8 cellular contexts compared by ENCODE assay signal in genomic region chr3:172710709-172711456, GRCh38. TPM values are rescaled to one million over a fixed set of nuclear protein-coding genes. Genes with fewer than 3 reads are reported as not detected.
DNase-seq lines count a peak whose midpoint lies in the region; ATAC-seq, FAIRE-seq and TF ChIP-seq lines count a peak whose summit lies in the region.

NCEH1 (minus strand) TSS chr3:172711067; CDS start chr3:172710984, 83 bp downstream.

- H3K4me2 ChIP-seq in mammary epithelial cell (ENCODE audit: insufficient read depth, low read depth, low read length), result peak within 1 kb of the TSS; percentile 91

- no peak for FAIRE-seq in small intestine (lab: Jason Lieb, UNC)

- CTCF ChIA-PET in AG04450 (lab: Charles Lee), result interaction anchor here (0.5 to 1.9 kb wide), 8 partner anchors 9 to 72 kb away, joined by 3 to 10 read pairs (median 6); no protein-coding TSS in a partner anchor
- CTCF ChIA-PET in mammary epithelial cell (lab: Charles Lee; ENCODE audit: low non-redundant PET), result interaction anchor here (0.5 to 0.8 kb wide), 8 partner anchors 17 to 132 kb away, joined by 3 to 12 read pairs (median 4); partner anchors contain the start of gene ECT2

- H3K79me2 ChIP-seq in mammary epithelial cell (ENCODE audit: insufficient read depth, low read length), result peaks cover 40% of the 10 kb centered on the region

- ATAC-seq in GM18870 (IDR thresholded peaks at IDR 0.05; ENCODE audit: unreplicated experiment) (peak; percentile 99), HG03135 (IDR thresholded peaks at IDR 0.05; ENCODE audit: unreplicated experiment) (peak; percentile 100)

- H3K27ac ChIP-seq in AG04450 (ENCODE audit: low read depth, low read length) (peak within 1 kb of the TSS; percentile 89), WERI-Rb-1 (peak within 1 kb of the TSS; percentile 22), mammary epithelial cell (ENCODE audit: insufficient read depth, low read depth, low read length) (peak within 1 kb of the TSS; percentile 93), small intestine (ENCODE audit: low read depth in 1 of 2, low read length in 1 of 2) (peak within 1 kb of the TSS; percentile 74 to 93)

- H3K9ac ChIP-seq in mammary epithelial cell (ENCODE audit: insufficient read depth, low read length), result peak within 1 kb of the TSS; percentile 89

- peak within 1 kb of the TSS; percentile 85 for H2AFZ ChIP-seq in mammary epithelial cell (ENCODE audit: low read depth, low read length)

- H3K4me3 ChIP-seq in AG04450 (ENCODE audit: low read depth, low read length), result peak within 1 kb of the TSS; percentile 95
- peak within 1 kb of the TSS; percentile 77 for H3K4me3 ChIP-seq in WERI-Rb-1 (ENCODE audit: low read depth, low read length)
- H3K4me3 ChIP-seq in mammary epithelial cell (replicated peaks in 1 of 3; ENCODE audit: insufficient read depth in 1 of 3, low read depth in 2 of 3, low read length in 3 of 3), result peak within 1 kb of the TSS; percentile 79 to 89 (median 79)
- H3K4me3 ChIP-seq in small intestine (ENCODE audit: low read depth in 1 of 2, low read length in 2 of 2), result peak within 1 kb of the TSS; percentile 76 to 88

- dilution Hi-C loops in mammary epithelial cell (cut with HindIII; ENCODE audit: low sequenced_read_pairs), result no loop called here

- H3K9me3 ChIP-seq in AG04450 (ENCODE audit: control insufficient read depth, insufficient read depth, low read length), result no peaks in the 10 kb centered on the region
- no peaks in the 10 kb centered on the region for H3K9me3 ChIP-seq in WERI-Rb-1 (ENCODE audit: severe bottlenecking)
- no peaks in the 10 kb centered on the region for H3K9me3 ChIP-seq in mammary epithelial cell (replicated peaks; ENCODE audit: insufficient read depth, low read length)
- no peaks in the 10 kb centered on the region for H3K9me3 ChIP-seq in small intestine (ENCODE audit: control insufficient read depth, low read depth)

- no TSS peak for BruUV-seq in mammary epithelial cell (replicated peaks; lab: Mats Ljungman, UMichigan)

- POLR2A ChIA-PET in AG04450 (lab: Yijun Ruan, JAX), result interaction anchor here (0.6 to 1.8 kb wide), 7 partner anchors 10 to 46 kb away, joined by 3 to 11 read pairs (median 3); partner anchors contain the start of gene ECT2

- DNase-seq in AG04450 (ENCODE audit: low read depth, low spot score), result peak; percentile 91
- DNase-seq in NCI-H2196 (lab: John Stamatoyannopoulos, UW; ENCODE audit: unreplicated experiment), result peak; percentile 95
- DNase-seq in WERI-Rb-1, result peak; percentile 93
- DNase-seq in mammary epithelial cell, result peak; percentile 98
- peak; percentile 91 for DNase-seq in iPS-NIHi11 (ENCODE audit: low spot score)
- DNase-seq in small intestine, result peak; percentile 95

- H3K36me3 ChIP-seq in WERI-Rb-1 (no peaks in the 10 kb centered on the region), mammary epithelial cell (ENCODE audit: insufficient read depth, low read length) (no peaks in the 10 kb centered on the region), small intestine (ENCODE audit: control insufficient read depth in 2 of 2, insufficient read depth in 2 of 2, low read length in 2 of 2) (no peaks in the 10 kb centered on the region)

- H4K20me1 ChIP-seq in mammary epithelial cell (ENCODE audit: insufficient read depth, low read length), result no peaks in the 10 kb centered on the region

- WGBS in mammary epithelial cell (ENCODE audit: low coverage, missing lambda C conversion rate), result under 1% methylated on average over 20 of the region's 38 CpGs
- WGBS in small intestine, 3 donors, result 0% methylated on average over 37 to 38 of the region's 38 CpGs

- peak; percentile 69 for TF ChIP-seq CTCF in AG04450 (IDR thresholded peaks at IDR 0.05; ENCODE audit: low read depth, low read length)
- TF ChIP-seq CTCF in WERI-Rb-1 (IDR thresholded peaks at IDR 0.05; ENCODE audit: low read depth, low read length), result peak; percentile 92
- TF ChIP-seq CTCF in mammary epithelial cell (conservative IDR thresholded peaks at IDR 0.05 in 1 of 2, IDR thresholded peaks at IDR 0.05 in 1 of 2; ENCODE audit: extremely low read depth in 1 of 2, insufficient read depth in 1 of 2, low read depth in 1 of 2, low read length in 2 of 2), result peak; percentile 89 to 91

- intact Hi-C loops in mammary epithelial cell (cut with micrococcal nuclease), result loop anchor here (1.0 to 5.0 kb wide), 4 partner anchors 26 to 114 kb away; partner anchors contain the start of gene ECT2

- in situ Hi-C loops in mammary epithelial cell (cut with MboI; ENCODE audit: low sequenced_read_pairs in 2 of 2), result no loop called here

- H3K27me3 ChIP-seq in AG04450 (ENCODE audit: control insufficient read depth, insufficient read depth, low read length) (no peaks in the 10 kb centered on the region), WERI-Rb-1 (ENCODE audit: insufficient read depth, low read depth, severe bottlenecking) (no peaks in the 10 kb centered on the region), mammary epithelial cell (ENCODE audit: insufficient read depth, low read length) (no peaks in the 10 kb centered on the region), small intestine (ENCODE audit: control insufficient read depth in 2 of 2, insufficient read depth in 2 of 2, low read length in 2 of 2) (no peaks in the 10 kb centered on the region)

- H3K4me1 ChIP-seq in mammary epithelial cell (ENCODE audit: insufficient read depth, low read length), result peaks cover 24% of the 10 kb centered on the region
- H3K4me1 ChIP-seq in small intestine (ENCODE audit: control insufficient read depth in 2 of 2, insufficient read depth in 1 of 2, low read depth in 1 of 2, low read length in 1 of 2), result peaks cover 2 to 4% of the 10 kb centered on the region in 2 donors

RNA-seq across cellular contexts. Expression of gene NCEH1, which starts in this region (rescaled TPM):
- polyA plus RNA-seq in AG04450 (2011; rRNA removed), result 11.9 and 14.6 TPM in 2 replicates
- polyA minus RNA-seq in AG04450 (2011; rRNA and poly(A)+ RNA removed), result 14.8 and 16.3 TPM in 2 replicates
- 10 to 100 TPM; 13.7 to 44.3 TPM for total RNA-seq in mammary epithelial cell
- polyA plus RNA-seq in mammary epithelial cell, result 22.7 TPM
- polyA minus RNA-seq in mammary epithelial cell, result 34.8 TPM
- 1 to 10 TPM; 1.1 to 5.0 (median 1.6) TPM for polyA plus RNA-seq in small intestine

Comparison
In these comparisons a context has a peak if more than half of its experiments do, and no peak if none do; other contexts are left out.
1. Peak in every context shown above with its lines: DNase-seq, ATAC-seq, H3K4me3 ChIP-seq and H3K27ac ChIP-seq.
2. H3K27ac ChIP-seq: peak in every context shown above with its lines; median percentile 93 in mammary epithelial cell; 89 in AG04450; 84 in small intestine; 22 in WERI-Rb-1.